In genomic region chr16:88924834-88925539, GRCh38 we compare ENCODE assay signal across 9 cellular contexts. TPM values are rescaled to one million over a fixed set of nuclear protein-coding genes. Genes with fewer than 3 reads are reported as not detected.
A peak's percentile ranks its signal among the peaks of the same experiment; 100 is the strongest.
DNase-seq lines count a peak whose midpoint lies in the region; ATAC-seq lines count a peak whose summit lies in the region.
"Had no signal": no experiment of that assay in that cellular context is flagged by ENCODE, and none has a peak within 500 bp of the region (broad histone marks: within the 10 kb centered on the region; RNA-seq: fewer than 3 reads in every experiment).

No MANE protein-coding gene starts in this region.

- no peaks in the 10 kb centered on the region for H3K9me3 ChIP-seq in adipocyte (ENCODE audit: control insufficient read depth, low read length)

- H3K27me3 Mint-ChIP-seq in activated CD4-positive, alpha-beta T cell treated with anti-CD3 and anti-CD28 coated beads, Interleukin-2, amount 10 ng/mL, durations not matched to agents 7 days and 5 days, result peaks cover 2% of the 10 kb centered on the region

- H3K9me3 Mint-ChIP-seq in activated CD4-positive, alpha-beta T cell treated with anti-CD3 and anti-CD28 coated beads, Interleukin-2, amount 10 ng/mL, durations not matched to agents 7 days and 5 days, result no peaks in the 10 kb centered on the region

- H3K27ac Mint-ChIP-seq in activated CD4-positive, alpha-beta T cell treated with anti-CD3 and anti-CD28 coated beads, Interleukin-2, amount 10 ng/mL, durations not matched to agents 7 days and 5 days, result no peak overlapping the region

- H3K4me1 Mint-ChIP-seq in activated CD4-positive, alpha-beta T cell treated with anti-CD3 and anti-CD28 coated beads, Interleukin-2, amount 10 ng/mL, durations not matched to agents 7 days and 5 days, result peaks cover 8% of the 10 kb centered on the region

- H3K4me3 Mint-ChIP-seq in activated CD4-positive, alpha-beta T cell treated with anti-CD3 and anti-CD28 coated beads, Interleukin-2, amount 10 ng/mL, durations not matched to agents 7 days and 5 days, result no peak overlapping the region

- POLR2A ChIA-PET in activated CD4-positive, alpha-beta T cell treated with anti-CD3 and anti-CD28 coated beads, Interleukin-2, amount 10 ng/mL, durations not matched to agents 7 days and 5 days (lab: Charles Lee), result no interaction called here

- H3K4me3 ChIP-seq in adipocyte (ENCODE audit: low read length), result no peak overlapping the region

- H3K4me1 ChIP-seq in adipocyte (ENCODE audit: control insufficient read depth, insufficient read depth, low read length), result peaks cover 23% of the 10 kb centered on the region

- H3K9ac ChIP-seq in adipocyte (ENCODE audit: low read length), result no peak overlapping the region

- H3K27me3 ChIP-seq in adipocyte (replicated peaks; ENCODE audit: control insufficient read depth, insufficient read depth, low read length), result peaks cover 13% of the 10 kb centered on the region

- peak; percentile 68 for ATAC-seq in GM18868 (IDR thresholded peaks at IDR 0.05; ENCODE audit: unreplicated experiment)

- CTCF ChIA-PET in activated CD4-positive, alpha-beta T cell treated with anti-CD3 and anti-CD28 coated beads, Interleukin-2, amount 10 ng/mL, durations not matched to agents 7 days and 5 days (lab: Charles Lee), result interaction anchor here (0.7 kb wide), 1 partner anchor 67 kb away, joined by 3 read pairs; no protein-coding TSS in a partner anchor

- H3K36me3 Mint-ChIP-seq in activated CD4-positive, alpha-beta T cell treated with anti-CD3 and anti-CD28 coated beads, Interleukin-2, amount 10 ng/mL, durations not matched to agents 7 days and 5 days (ENCODE audit: low read depth), result no peaks in the 10 kb centered on the region

- no peaks in the 10 kb centered on the region for H3K36me3 ChIP-seq in adipocyte (ENCODE audit: control insufficient read depth, insufficient read depth, low read length, severe bottlenecking)

- DNase-seq in Ammon's horn (ENCODE audit: low spot score) (peak; percentile 39), NCI-H2081 (lab: John Stamatoyannopoulos, UW) (peak; percentile 65 to 79), adipocyte (ENCODE audit: low read depth) (peak; percentile 91), islet precursor cell (peak; percentile 96), DMS114 treated with DMSO at 0.1 percent for 48 hours (lab: John Stamatoyannopoulos, UW; ENCODE audit: unreplicated experiment) (no peak), middle frontal gyrus (ENCODE audit: extremely low spot score, low spot score) (no peak)
- no peak for DNase-seq in activated CD4-positive, alpha-beta T cell treated with anti-CD3 and anti-CD28 coated beads, Interleukin-2, amount 10 ng/mL, durations not matched to agents 7 days and 5 days

RNA-seq across cellular contexts. Expression of gene CBFA2T3, which starts 52.0 kb away (rescaled TPM):
- total RNA-seq in activated CD4-positive, alpha-beta T cell treated with anti-CD3 and anti-CD28 coated beads, Interleukin-2, amount 10 ng/mL, durations not matched to agents 7 days and 5 days, result not detected

RNA-seq across cellular contexts. Expression of gene PABPN1L, which starts 58.5 kb away (rescaled TPM):
- total RNA-seq in activated CD4-positive, alpha-beta T cell treated with anti-CD3 and anti-CD28 coated beads, Interleukin-2, amount 10 ng/mL, durations not matched to agents 7 days and 5 days, result not detected
- total RNA-seq: glomerular endothelial cell had no signal

Comparison
In these comparisons a context has a peak if more than half of its experiments do, and no peak if none do; other contexts are left out.
1. DNase-seq: peak in Ammon's horn (single experiment), NCI-H2081 (2 of 2), adipocyte (single experiment) and islet precursor cell (single experiment); none in DMS114 treated with DMSO at 0.1 percent for 48 hours (single experiment), middle frontal gyrus (single experiment) and activated CD4-positive, alpha-beta T cell treated with anti-CD3 and anti-CD28 coated beads, Interleukin-2, amount 10 ng/mL, durations not matched to agents 7 days and 5 days (single experiment).